In the genomic region with DNA sequence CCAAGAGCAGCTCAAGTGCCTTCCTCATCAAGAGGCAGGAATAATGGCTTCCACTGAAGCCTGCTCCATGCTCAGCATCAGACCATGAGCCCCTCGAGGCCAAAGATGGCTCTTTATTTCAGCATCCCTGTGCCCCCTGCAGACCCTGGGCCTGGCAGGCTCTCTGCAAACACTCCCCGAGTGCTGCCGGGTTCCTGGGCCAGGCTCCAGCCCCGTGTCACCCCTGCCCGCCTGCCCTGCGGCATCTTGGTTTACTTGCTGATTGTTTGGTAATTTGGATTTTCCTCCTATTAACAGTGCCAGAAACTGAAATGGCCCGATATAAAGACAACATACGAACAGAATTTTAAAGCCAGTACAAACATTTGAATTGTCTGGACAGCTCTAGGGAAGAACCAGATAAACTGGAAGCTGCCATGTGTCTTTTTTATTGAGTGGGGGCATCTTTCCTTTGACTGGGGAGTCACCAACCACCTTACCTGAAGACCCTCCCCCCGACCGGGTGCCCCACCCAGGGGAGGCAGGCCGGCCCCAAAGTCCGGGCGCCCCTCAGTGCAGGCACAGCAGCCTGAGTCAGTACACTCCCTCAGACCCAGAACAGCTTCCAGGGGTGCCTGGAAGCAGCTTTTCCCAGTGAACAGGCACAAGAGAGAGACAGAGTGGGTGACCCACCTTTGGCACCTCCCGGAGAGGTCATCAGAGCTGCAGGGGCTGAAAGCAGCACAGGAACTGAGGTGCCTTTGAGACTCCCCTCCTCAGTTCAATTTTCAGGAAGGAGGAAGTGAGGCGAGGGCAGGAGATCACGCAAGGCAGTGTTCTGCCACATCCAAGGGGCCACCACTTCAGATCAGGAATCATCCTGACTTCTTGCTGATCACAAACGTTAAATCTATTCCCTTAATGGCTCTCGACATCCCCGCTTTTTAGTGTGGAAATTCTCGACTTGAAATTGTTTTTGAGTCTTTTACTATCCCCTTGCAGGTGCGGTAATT, we compare ENCODE assay signal across 1 cellular context.
TF ChIP-seq lines count a peak whose summit lies in the region.

No MANE protein-coding gene starts in this region.

TF ChIP-seq in GM23338, 12 proteins besides CTCF, POLR2A, EP300 and RAD21 (continued from another document):
- TF ChIP-seq, protein P1, sequence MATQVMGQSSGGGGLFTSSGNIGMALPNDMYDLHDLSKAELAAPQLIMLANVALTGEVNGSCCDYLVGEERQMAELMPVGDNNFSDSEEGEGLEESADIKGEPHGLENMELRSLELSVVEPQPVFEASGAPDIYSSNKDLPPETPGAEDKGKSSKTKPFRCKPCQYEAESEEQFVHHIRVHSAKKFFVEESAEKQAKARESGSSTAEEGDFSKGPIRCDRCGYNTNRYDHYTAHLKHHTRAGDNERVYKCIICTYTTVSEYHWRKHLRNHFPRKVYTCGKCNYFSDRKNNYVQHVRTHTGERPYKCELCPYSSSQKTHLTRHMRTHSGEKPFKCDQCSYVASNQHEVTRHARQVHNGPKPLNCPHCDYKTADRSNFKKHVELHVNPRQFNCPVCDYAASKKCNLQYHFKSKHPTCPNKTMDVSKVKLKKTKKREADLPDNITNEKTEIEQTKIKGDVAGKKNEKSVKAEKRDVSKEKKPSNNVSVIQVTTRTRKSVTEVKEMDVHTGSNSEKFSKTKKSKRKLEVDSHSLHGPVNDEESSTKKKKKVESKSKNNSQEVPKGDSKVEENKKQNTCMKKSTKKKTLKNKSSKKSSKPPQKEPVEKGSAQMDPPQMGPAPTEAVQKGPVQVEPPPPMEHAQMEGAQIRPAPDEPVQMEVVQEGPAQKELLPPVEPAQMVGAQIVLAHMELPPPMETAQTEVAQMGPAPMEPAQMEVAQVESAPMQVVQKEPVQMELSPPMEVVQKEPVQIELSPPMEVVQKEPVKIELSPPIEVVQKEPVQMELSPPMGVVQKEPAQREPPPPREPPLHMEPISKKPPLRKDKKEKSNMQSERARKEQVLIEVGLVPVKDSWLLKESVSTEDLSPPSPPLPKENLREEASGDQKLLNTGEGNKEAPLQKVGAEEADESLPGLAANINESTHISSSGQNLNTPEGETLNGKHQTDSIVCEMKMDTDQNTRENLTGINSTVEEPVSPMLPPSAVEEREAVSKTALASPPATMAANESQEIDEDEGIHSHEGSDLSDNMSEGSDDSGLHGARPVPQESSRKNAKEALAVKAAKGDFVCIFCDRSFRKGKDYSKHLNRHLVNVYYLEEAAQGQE (IDR thresholded peaks at IDR 0.05; ENCODE audit: unreplicated experiment): no peak
TF ChIP-seq in GM23338: peak in this region for 0.
